21 cellular contexts compared by ENCODE assay signal in genomic region chr1:85202864-85203255, GRCh38. TPM values are rescaled to one million over a fixed set of nuclear protein-coding genes. Genes with fewer than 3 reads are reported as not detected.
A peak's percentile ranks its signal among the peaks of the same experiment; 100 is the strongest.
DNase-seq lines count a peak whose midpoint lies in the region; ATAC-seq and TF ChIP-seq lines count a peak whose summit lies in the region.
"Had no signal": no experiment of that assay in that cellular context is flagged by ENCODE, and none has a peak within 500 bp of the region (broad histone marks: within the 10 kb centered on the region; RNA-seq: fewer than 3 reads in every experiment).

No MANE protein-coding gene starts in this region.

- peaks cover 19% of the 10 kb centered on the region for H3K79me1 ChIP-seq in trophoblast cell (ENCODE audit: low read length)

- H3K27ac ChIP-seq in GM23338 (ENCODE audit: low read depth) = no peak overlapping the region
- no peak overlapping the region for H3K27ac ChIP-seq in MM.1S (ENCODE audit: low read length)
- peak overlapping the region in 3 of 4 donors; percentile 97 to 99 (median 98) for H3K27ac ChIP-seq in esophagus muscularis mucosa (replicated peaks in 1 of 4)
- no peak overlapping the region for H3K27ac ChIP-seq in trophoblast cell (ENCODE audit: low read depth, low read length)
- peak overlapping the region in 1 of 4 donors; percentile 98 for H3K27ac ChIP-seq in upper lobe of left lung
- H3K27ac ChIP-seq: dorsolateral prefrontal cortex had no signal

- TF ChIP-seq CTCF in GM23338 (conservative IDR thresholded peaks at IDR 0.05; ENCODE audit: low read depth in 2 of 2) (no peak), MM.1S (IDR thresholded peaks at IDR 0.05; ENCODE audit: low read length) (no peak), esophagus muscularis mucosa (IDR thresholded peaks at IDR 0.05) (no peak), upper lobe of left lung (IDR thresholded peaks at IDR 0.05) (no peak)

- no peak overlapping the region for H4K8ac ChIP-seq in trophoblast cell (ENCODE audit: low read depth, low read length)

- no peak overlapping the region for H4K91ac ChIP-seq in trophoblast cell (ENCODE audit: low read depth, low read length)

- no peaks in the 10 kb centered on the region for H3K9me2 ChIP-seq in GM23338 (ENCODE audit: insufficient read depth)
- no peaks in the 10 kb centered on the region for H3K9me2 ChIP-seq in MM.1S (replicated peaks; ENCODE audit: insufficient read depth, low read length)

- H3K4me1 Mint-ChIP-seq in GM23338 = peaks cover 47% of the 10 kb centered on the region

- no peak overlapping the region for H3K27ac Mint-ChIP-seq in GM23338
- H3K27ac Mint-ChIP-seq: activated CD4-positive, alpha-beta memory T cell treated with anti-CD3 and anti-CD28 coated beads, Interleukin-2, amount 10 ng/mL, durations not matched to agents 7 days and 5 days had no signal

- TF ChIP-seq POLR2A in esophagus muscularis mucosa (IDR thresholded peaks at IDR 0.05; ENCODE audit: low read depth) (no peak), upper lobe of left lung (IDR thresholded peaks at IDR 0.05) (no peak)

- intact Hi-C loops in esophagus muscularis mucosa (cut with DNase I) = no loop called here

- TF ChIP-seq EP300 in esophagus muscularis mucosa (IDR thresholded peaks at IDR 0.05) = no peak
- no peak for TF ChIP-seq EP300 in upper lobe of left lung (IDR thresholded peaks at IDR 0.05)

- peaks cover 2% of the 10 kb centered on the region for H3K36me3 Mint-ChIP-seq in GM23338 (ENCODE audit: low read depth)

- H3F3A ChIP-seq in GM23338 (replicated peaks; ENCODE audit: low read depth) = peaks cover 2% of the 10 kb centered on the region; the same call in 1 of the 2 replicates
- H3F3A ChIP-seq in MM.1S (ENCODE audit: insufficient read depth, low read length) = no peaks in the 10 kb centered on the region; the same call in 1 of the 2 replicates

- no peak for ATAC-seq in GM23338
- ATAC-seq in upper lobe of left lung (ENCODE audit: low FRiP score in 2 of 2) = no peak
- ATAC-seq: activated T-cell treated with anti-CD3 and anti-CD28 coated beads, Interleukin-2, amount 50 U/mL, for 4 hours; esophagus mucosa; left lung had no signal

- H4K20me1 ChIP-seq in GM23338 (replicated peaks; ENCODE audit: insufficient read depth) = peaks cover 8% of the 10 kb centered on the region; the same call in 1 of the 2 replicates
- H4K20me1 ChIP-seq in MM.1S (ENCODE audit: insufficient read depth, low read length) = no peaks in the 10 kb centered on the region

- H3K4me1 ChIP-seq in GM23338 (ENCODE audit: insufficient read depth) (peaks cover 34% of the 10 kb centered on the region), MM.1S (ENCODE audit: low read length) (peaks cover 6% of the 10 kb centered on the region; the same call in 1 of the 2 replicates), esophagus muscularis mucosa (peaks cover 11 to 29% (median 26%) of the 10 kb centered on the region in 4 donors), trophoblast cell (ENCODE audit: control insufficient read depth in 1 of 2, insufficient read depth in 2 of 2, low read length in 2 of 2) (no peaks in the 10 kb centered on the region), upper lobe of left lung (peaks cover 0 to 12% (median 8%) of the 10 kb centered on the region in 4 donors)
- H3K4me1 ChIP-seq: BE2C had no signal

- H2AFZ ChIP-seq in GM23338 (no peak overlapping the region), MM.1S (ENCODE audit: low read length) (no peak overlapping the region), trophoblast cell (ENCODE audit: insufficient read depth, low read length, poor library complexity) (no peak overlapping the region)

- H3K4me2 ChIP-seq in GM23338 (peak overlapping the region; percentile 93), MM.1S (ENCODE audit: low read depth, low read length) (0 out of 2 replicates have a peak overlapping the region, but pooled peaks have one; percentile 77), trophoblast cell (ENCODE audit: low read length) (no peak overlapping the region)

- no peak overlapping the region for H2BK5ac ChIP-seq in trophoblast cell (ENCODE audit: low read depth, low read length, poor library complexity)

- H3K9ac ChIP-seq in MM.1S (ENCODE audit: low read length) = no peak overlapping the region
- no peak overlapping the region for H3K9ac ChIP-seq in trophoblast cell (ENCODE audit: low read length)

- no peak overlapping the region for H3K18ac ChIP-seq in trophoblast cell (ENCODE audit: low read length)

- H3K9me3 Mint-ChIP-seq in GM23338 = no peaks in the 10 kb centered on the region
- H3K9me3 Mint-ChIP-seq: activated CD4-positive, alpha-beta memory T cell treated with anti-CD3 and anti-CD28 coated beads, Interleukin-2, amount 10 ng/mL, durations not matched to agents 7 days and 5 days; activated naive CD8-positive, alpha-beta T cell treated with anti-CD3 and anti-CD28 coated beads, Interleukin-2, amount 10 ng/mL, durations not matched to agents 7 days and 5 days; activated T-cell treated with anti-CD3 and anti-CD28 coated beads, Interleukin-2, amount 50 U/mL, for 4 hours; T-helper 1 cell treated with Interleukin-12 subunit alpha and Interleukin-12 subunit beta and Interleukin-4 antibody, amounts not matched to agents 30 μg/mL and 1 μg/mL, for 36 hours had no signal

- no peak overlapping the region for H3K4ac ChIP-seq in trophoblast cell (ENCODE audit: low read depth, low read length)

- H3K27me3 Mint-ChIP-seq in GM23338 (ENCODE audit: insufficient read depth, low read depth, poor library complexity) = peaks cover 10% of the 10 kb centered on the region

- H4K12ac ChIP-seq in trophoblast cell (ENCODE audit: low read depth, low read length) = no peak overlapping the region

- H3K27me3 ChIP-seq in GM23338 (ENCODE audit: insufficient read depth) (peaks cover 9% of the 10 kb centered on the region; the same call in 1 of the 2 replicates), MM.1S (replicated peaks; ENCODE audit: insufficient read depth, low read length) (no peaks in the 10 kb centered on the region), esophagus muscularis mucosa (no peaks in the 10 kb centered on the region), trophoblast cell (ENCODE audit: insufficient read depth, low read length) (no peaks in the 10 kb centered on the region), upper lobe of left lung (peaks cover 0 to 17% (median 2%) of the 10 kb centered on the region in 4 donors)

- WGBS in esophagus muscularis mucosa = 75% methylated on average over 2 of the region's 2 CpGs
- WGBS in trophoblast cell (ENCODE audit: extremely low coverage, insufficient coverage, insufficient read length) = no CpG with 5 or more reads among the region's 2 CpGs
- 64 to 78% methylated on average over 2 of the region's 2 CpGs for WGBS in upper lobe of left lung, 2 donors

- no peak overlapping the region for H3K23ac ChIP-seq in trophoblast cell (ENCODE audit: low read length)

- DNase-seq in GM23338 (ENCODE audit: low spot score) = no peak
- no peak for DNase-seq in MM.1S
- no peak for DNase-seq in esophagus muscularis mucosa (ENCODE audit: extremely low spot score)
- peak; percentile 57 to 84 for DNase-seq in trophoblast cell
- no peak for DNase-seq in NCI-H1694 treated with DMSO at 0.1 percent for 48 hours (lab: John Stamatoyannopoulos, UW)
- DNase-seq in stimulated activated CD4-positive, alpha-beta T cell treated with anti-CD3 and anti-CD28 coated beads, Interleukin-15, amount 100 ng/mL, for 24 hours = no peak
- no peak for DNase-seq in upper lobe of left lung
- no peak for DNase-seq in NCI-H2196 treated with DMSO at 0.1 percent for 48 hours (lab: John Stamatoyannopoulos, UW; ENCODE audit: unreplicated experiment)
- DNase-seq: activated CD4-positive, alpha-beta memory T cell treated with anti-CD3 and anti-CD28 coated beads, Interleukin-2, amount 10 ng/mL, durations not matched to agents 7 days and 5 days; activated naive CD8-positive, alpha-beta T cell treated with anti-CD3 and anti-CD28 coated beads, Interleukin-2, amount 10 ng/mL, durations not matched to agents 7 days and 5 days; activated T-cell treated with anti-CD3 and anti-CD28 coated beads, Interleukin-2, amount 50 U/mL, for 4 hours; BE2C; dorsolateral prefrontal cortex; GDM1; left lung; NCI-H187 treated with DMSO at 0.1 percent for 48 hours; NCI-H446 treated with DMSO at 0.1 percent for 48 hours; stimulated activated CD8-positive, alpha-beta memory T cell treated with anti-CD3 and anti-CD28 coated beads, Interleukin-4, amount 100 ng/mL, for 48 hours; substantia nigra had no signal

- H2BK12ac ChIP-seq in trophoblast cell (ENCODE audit: low read length) = no peak overlapping the region

- H3K36me3 ChIP-seq in GM23338 (ENCODE audit: insufficient read depth) = no peaks in the 10 kb centered on the region
- H3K36me3 ChIP-seq in MM.1S (replicated peaks; ENCODE audit: insufficient read depth, low read length) = no peaks in the 10 kb centered on the region
- no peaks in the 10 kb centered on the region for H3K36me3 ChIP-seq in esophagus muscularis mucosa
- no peaks in the 10 kb centered on the region for H3K36me3 ChIP-seq in trophoblast cell (ENCODE audit: control insufficient read depth in 1 of 2, insufficient read depth in 2 of 2, low read length in 2 of 2)
- H3K36me3 ChIP-seq in upper lobe of left lung = no peaks in the 10 kb centered on the region
- H3K36me3 ChIP-seq: BE2C, left lung had no signal

- H3K79me2 ChIP-seq in GM23338 (replicated peaks; ENCODE audit: insufficient read depth) = peaks cover 23% of the 10 kb centered on the region
- peaks cover 23% of the 10 kb centered on the region for H3K79me2 ChIP-seq in MM.1S (ENCODE audit: low read length)
- peaks cover 18% of the 10 kb centered on the region for H3K79me2 ChIP-seq in trophoblast cell (ENCODE audit: control insufficient read depth, insufficient read depth, low read length, poor library complexity)

- H3K14ac ChIP-seq in trophoblast cell (ENCODE audit: low read length) = no peak overlapping the region

- H3K9me3 ChIP-seq in MM.1S (replicated peaks; ENCODE audit: insufficient read depth, low read length) (no peaks in the 10 kb centered on the region), esophagus muscularis mucosa (no peaks in the 10 kb centered on the region), trophoblast cell (ENCODE audit: insufficient read depth, low read depth, low read length) (peaks cover 2% of the 10 kb centered on the region), upper lobe of left lung (peaks cover 0 to 5% (median 0%) of the 10 kb centered on the region in 4 donors)
- H3K9me3 ChIP-seq: BE2C, left lung had no signal

- no peak overlapping the region for H2AK5ac ChIP-seq in trophoblast cell (ENCODE audit: low read length)

- H3K4me3 ChIP-seq in GM23338 (peak overlapping the region; percentile 87; the same call in 1 of the 2 replicates), MM.1S (ENCODE audit: low read length) (no peak overlapping the region), esophagus muscularis mucosa (peak overlapping the region; percentile 92 to 97 (median 96)), trophoblast cell (ENCODE audit: low read depth, low read length) (no peak overlapping the region), upper lobe of left lung (no peak overlapping the region)

- H3K4me3 Mint-ChIP-seq in GM23338 = peak overlapping the region; percentile 98; the same call in 1 of the 3 replicates

- no peak overlapping the region for H2BK120ac ChIP-seq in trophoblast cell (ENCODE audit: insufficient read depth, low read length, poor library complexity)

RNA-seq across cellular contexts. Expression of gene SYDE2, which starts 2.0 kb away (rescaled TPM):
- total RNA-seq in GM23338 (2014; rRNA removed; shearing (Covaris generic)) = 20.1 and 20.6 TPM in 2 replicates
- 5.8 and 5.9 TPM in 2 replicates for polyA plus RNA-seq in GM23338 (2016; fragmentation: Nextera tagmentation; extraction: Ambion mirVana)
- 100 to 1,000 TPM in 2 of 4 donors, 10 to 100 TPM in 2; 75.5 to 119 (median 99.3) TPM for total RNA-seq in esophagus muscularis mucosa
- 9.0 and 9.2 TPM in 2 replicates for polyA plus RNA-seq in trophoblast cell (2013)
- total RNA-seq in upper lobe of left lung = 10 to 100 TPM; 14.3 to 38.5 (median 23.2) TPM

RNA-seq across cellular contexts. Expression of gene C1orf52, which starts 56.6 kb away (rescaled TPM):
- 35.6 and 39.7 TPM in 2 replicates for total RNA-seq in GM23338 (2014; rRNA removed; shearing (Covaris generic))
- 102 and 107 TPM in 2 replicates for polyA plus RNA-seq in GM23338 (2016; fragmentation: Nextera tagmentation; extraction: Ambion mirVana)
- 10 to 100 TPM; 11.2 to 22.4 (median 15.4) TPM for total RNA-seq in esophagus muscularis mucosa
- 34.4 TPM in 2 replicates for polyA plus RNA-seq in trophoblast cell (2013)
- total RNA-seq in upper lobe of left lung = 10 to 100 TPM; 12.9 to 89.1 (median 17.9) TPM

Comparison
In these comparisons a context has a peak if more than half of its experiments do, and no peak if none do; other contexts are left out.
1. DNase-seq: peak in trophoblast cell (2 of 2); none in GM23338 (single experiment), MM.1S (single experiment), esophagus muscularis mucosa (single experiment), NCI-H1694 treated with DMSO at 0.1 percent for 48 hours (single experiment), stimulated activated CD4-positive, alpha-beta T cell treated with anti-CD3 and anti-CD28 coated beads, Interleukin-15, amount 100 ng/mL, for 24 hours (single experiment), upper lobe of left lung (0 of 2) and NCI-H2196 treated with DMSO at 0.1 percent for 48 hours (single experiment).
2. H3K27ac ChIP-seq: peak in esophagus muscularis mucosa (3 of 4); none in GM23338 (single experiment), MM.1S (single experiment) and trophoblast cell (single experiment).
3. H3K4me3 ChIP-seq: peak in GM23338 (single experiment) and esophagus muscularis mucosa (4 of 4); none in MM.1S (single experiment), trophoblast cell (single experiment) and upper lobe of left lung (0 of 4).